Comparison of ENCODE assay signal across 11 cellular contexts in the genomic region with DNA sequence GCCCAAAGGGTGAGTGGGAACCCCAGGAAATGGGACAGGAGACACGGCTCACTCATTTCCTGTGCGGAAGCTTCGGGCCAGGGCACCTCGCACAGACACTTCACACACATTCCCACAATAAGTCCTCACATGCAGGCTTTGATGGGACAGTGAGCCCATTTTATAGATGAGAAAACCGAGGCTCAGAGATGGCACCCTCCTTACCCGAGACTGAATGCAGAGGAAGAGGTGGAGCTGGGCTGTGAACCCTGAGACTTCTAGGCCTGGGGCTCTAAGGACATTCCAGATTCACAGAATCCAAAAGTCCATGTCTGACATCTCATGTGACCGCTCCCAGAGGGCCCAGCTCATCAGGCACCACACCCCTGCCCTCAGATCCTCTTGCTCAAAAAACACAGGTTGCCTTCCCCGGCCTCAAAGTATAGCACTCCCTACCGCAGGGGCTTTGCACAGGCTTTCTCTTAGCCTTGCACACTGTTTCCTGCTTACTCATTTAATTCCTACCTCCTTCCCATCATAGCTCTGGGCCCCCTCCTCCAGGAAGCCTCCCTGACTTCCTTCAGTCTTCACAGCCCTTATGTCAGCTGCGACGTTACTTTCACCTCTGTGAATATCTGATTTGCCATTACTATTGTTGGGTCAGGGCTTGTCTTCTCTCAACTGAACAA.
"Had no signal": no experiment of that assay in that cellular context is flagged by ENCODE, and none has a peak within 500 bp of the region (broad histone marks: within the 10 kb centered on the region; RNA-seq: fewer than 3 reads in every experiment).

No MANE protein-coding gene starts in this region.

- ATAC-seq: body of pancreas had no signal

- H3K27ac ChIP-seq: body of pancreas, hepatocyte, parathyroid adenoma, skin epidermis, stomach, thoracic aorta had no signal

- H3K36me3 ChIP-seq: stomach, thoracic aorta had no signal

- H3K4me3 ChIP-seq: body of pancreas, hepatocyte, skin epidermis, stomach, thoracic aorta had no signal

- H3K79me2 ChIP-seq: hepatocyte, parathyroid adenoma had no signal

- H3K9ac ChIP-seq: parathyroid adenoma had no signal

- H3K27ac Mint-ChIP-seq: activated T-cell treated with anti-CD3 and anti-CD28 coated beads, Interleukin-2, amount 50 U/mL, for 72 hours had no signal

- H3K4me1 ChIP-seq: body of pancreas, parathyroid adenoma had no signal

- H3K4me2 ChIP-seq: hepatocyte had no signal

- H3K9me3 ChIP-seq: body of pancreas, stomach, thoracic aorta had no signal

- H2AFZ ChIP-seq: hepatocyte, parathyroid adenoma had no signal

- DNase-seq: activated T-cell treated with anti-CD3 and anti-CD28 coated beads, Interleukin-2, amount 50 U/mL, for 72 hours; amniotic stem cell; body of pancreas; kidney glomerular epithelial cell; retina; stomach; T-helper 2 cell had no signal

- H3K27me3 ChIP-seq: body of pancreas, hepatocyte, stomach had no signal
